In genomic region chr5:39068099-39068498, GRCh38 we compare ENCODE assay signal across 26 cellular contexts.
"Had no signal": no experiment of that assay in that cellular context is flagged by ENCODE, and none has a peak within 500 bp of the region (broad histone marks: within the 10 kb centered on the region; RNA-seq: fewer than 3 reads in every experiment).

No MANE protein-coding gene starts in this region.

- H3K9me3 ChIP-seq: prostate gland, sigmoid colon, thoracic aorta had no signal

- H3K9ac ChIP-seq: parathyroid adenoma had no signal

- H2AFZ ChIP-seq: parathyroid adenoma had no signal

- H3K27ac ChIP-seq: coronary artery, esophagus muscularis mucosa, foreskin keratinocyte, parathyroid adenoma, prostate gland, sigmoid colon, thoracic aorta, tibial nerve had no signal

- H3K4me3 Mint-ChIP-seq: memory B cell; stimulated activated memory B cell treated with anti-CD40 and anti-IgM and Interleukin-4, amounts not matched to agents 10 μg/mL and 1 μg/mL and 100 μg/mL, for 72 hours; stimulated activated naive CD8-positive, alpha-beta T cell treated with anti-CD3 and anti-CD28 coated beads, Interleukin-15, Interleukin-2, amounts not matched to agents 100 ng/mL and 50 ng/mL, for 24 hours had no signal

- FAIRE-seq: endothelial cell of umbilical vein, islet of Langerhans had no signal

- H3K27me3 ChIP-seq: esophagus muscularis mucosa, foreskin keratinocyte, heart right ventricle, sigmoid colon, tibial nerve had no signal

- H3K36me3 ChIP-seq: prostate gland had no signal

- H3K4me3 ChIP-seq: coronary artery, esophagus muscularis mucosa, heart right ventricle, lung, prostate gland, sigmoid colon, thoracic aorta, tibial nerve had no signal

- DNase-seq: central memory CD4-positive, alpha-beta T cell; dermis blood vessel endothelial cell; effector memory CD4-positive, alpha-beta T cell; foreskin keratinocyte; glutamatergic neuron; heart right ventricle; hippocampal formation; left colon; left ventricle myocardium superior; midbrain; naive thymus-derived CD4-positive, alpha-beta T cell; right cardiac atrium; sigmoid colon; stimulated activated CD4-positive, alpha-beta T cell treated with anti-CD3 and anti-CD28 coated beads, Interleukin-4, amount 100 ng/mL, for 4 hours had no signal

- ATAC-seq: foreskin keratinocyte; heart right ventricle; left colon; left ventricle myocardium superior; naive thymus-derived CD4-positive, alpha-beta T cell; right cardiac atrium; stimulated activated memory B cell treated with anti-CD40 and anti-IgM and Interleukin-4, amounts not matched to agents 10 μg/mL and 1 μg/mL and 100 μg/mL, for 72 hours had no signal

- H3K27ac Mint-ChIP-seq: stimulated activated memory B cell treated with anti-CD40 and anti-IgM and Interleukin-4, amounts not matched to agents 10 μg/mL and 1 μg/mL and 100 μg/mL, for 72 hours; stimulated activated naive CD8-positive, alpha-beta T cell treated with anti-CD3 and anti-CD28 coated beads, Interleukin-15, Interleukin-2, amounts not matched to agents 100 ng/mL and 50 ng/mL, for 24 hours had no signal

- H3K4me1 ChIP-seq: parathyroid adenoma had no signal

- H3K27me3 Mint-ChIP-seq: memory B cell; naive thymus-derived CD4-positive, alpha-beta T cell; stimulated activated memory B cell treated with anti-CD40 and anti-IgM and Interleukin-4, amounts not matched to agents 10 μg/mL and 1 μg/mL and 100 μg/mL, for 72 hours; stimulated activated naive CD8-positive, alpha-beta T cell treated with anti-CD3 and anti-CD28 coated beads, Interleukin-15, Interleukin-2, amounts not matched to agents 100 ng/mL and 50 ng/mL, for 24 hours had no signal
